ENCODE assay signal across 9 cellular contexts in genomic region chr5:144028644-144029043, GRCh38.
DNase-seq lines count a peak whose midpoint lies in the region; ATAC-seq and TF ChIP-seq lines count a peak whose summit lies in the region.
"Had no signal": no experiment of that assay in that cellular context is flagged by ENCODE, and none has a peak within 500 bp of the region (broad histone marks: within the 10 kb centered on the region; RNA-seq: fewer than 3 reads in every experiment).

No MANE protein-coding gene starts in this region.

- no peaks in the 10 kb centered on the region for H3K36me3 Mint-ChIP-seq in progenitor cell of endocrine pancreas (ENCODE audit: insufficient read depth)
- no peaks in the 10 kb centered on the region for H3K36me3 Mint-ChIP-seq in GM23338 (ENCODE audit: low read depth)
- H3K36me3 Mint-ChIP-seq in osteocyte (ENCODE audit: unreplicated experiment), result no peaks in the 10 kb centered on the region
- H3K36me3 Mint-ChIP-seq: activated naive CD8-positive, alpha-beta T cell treated with anti-CD3 and anti-CD28 coated beads, Interleukin-2, amount 10 ng/mL, durations not matched to agents 7 days and 5 days had no signal

- H3K27me3 ChIP-seq in GM23338 (ENCODE audit: insufficient read depth), result no peaks in the 10 kb centered on the region

- TF ChIP-seq CTCF in progenitor cell of endocrine pancreas (IDR thresholded peaks at IDR 0.05; ENCODE audit: unreplicated experiment), result no peak
- no peak for TF ChIP-seq CTCF in GM23338 (conservative IDR thresholded peaks at IDR 0.05; ENCODE audit: low read depth in 2 of 2)
- TF ChIP-seq CTCF in osteocyte (IDR thresholded peaks at IDR 0.05), result no peak

- no peaks in the 10 kb centered on the region for H3K36me3 ChIP-seq in GM23338 (ENCODE audit: insufficient read depth)

- H3K27me3 Mint-ChIP-seq in progenitor cell of endocrine pancreas (no peaks in the 10 kb centered on the region), GM23338 (ENCODE audit: insufficient read depth, low read depth, poor library complexity) (peaks cover 2% of the 10 kb centered on the region), osteocyte (ENCODE audit: unreplicated experiment) (peaks cover 5% of the 10 kb centered on the region)

- H3K4me1 ChIP-seq in GM23338 (ENCODE audit: insufficient read depth), result no peaks in the 10 kb centered on the region

- DNase-seq in GM03348 (ENCODE audit: low spot score) (peak; percentile 79), NCI-H446 treated with DMSO at 0.1 percent for 48 hours (lab: John Stamatoyannopoulos, UW) (peak; percentile 69), fibroblast of gingiva (ENCODE audit: low read depth) (peak; percentile 61), progenitor cell of endocrine pancreas (ENCODE audit: low spot score, unreplicated experiment) (no peak), Ammon's horn (ENCODE audit: low spot score) (no peak), GM23338 (ENCODE audit: low spot score) (no peak), osteocyte (ENCODE audit: extremely low spot score, unreplicated experiment) (no peak), SK-N-DZ (ENCODE audit: low spot score) (no peak)
- DNase-seq: activated naive CD8-positive, alpha-beta T cell treated with anti-CD3 and anti-CD28 coated beads, Interleukin-2, amount 10 ng/mL, durations not matched to agents 7 days and 5 days had no signal

- H3K9me3 Mint-ChIP-seq in progenitor cell of endocrine pancreas (ENCODE audit: low read depth) (no peaks in the 10 kb centered on the region), GM23338 (no peaks in the 10 kb centered on the region), osteocyte (ENCODE audit: unreplicated experiment) (no peaks in the 10 kb centered on the region)
- H3K9me3 Mint-ChIP-seq: activated naive CD8-positive, alpha-beta T cell treated with anti-CD3 and anti-CD28 coated beads, Interleukin-2, amount 10 ng/mL, durations not matched to agents 7 days and 5 days had no signal

- no peaks in the 10 kb centered on the region for H4K20me1 ChIP-seq in GM23338 (replicated peaks; ENCODE audit: insufficient read depth)

- no peaks in the 10 kb centered on the region for H3K79me2 ChIP-seq in GM23338 (replicated peaks; ENCODE audit: insufficient read depth)

- H2AFZ ChIP-seq in GM23338, result no peak overlapping the region; the same call in 1 of the 2 replicates

- H3K4me1 Mint-ChIP-seq in progenitor cell of endocrine pancreas (ENCODE audit: low read depth) (peaks cover 8% of the 10 kb centered on the region), GM23338 (no peaks in the 10 kb centered on the region), osteocyte (ENCODE audit: unreplicated experiment) (peaks cover 11% of the 10 kb centered on the region)
- H3K4me1 Mint-ChIP-seq: activated naive CD8-positive, alpha-beta T cell treated with anti-CD3 and anti-CD28 coated beads, Interleukin-2, amount 10 ng/mL, durations not matched to agents 7 days and 5 days had no signal

- no peak for ATAC-seq in GM23338

- peaks cover under 1% of the 10 kb centered on the region; the same call in 1 of the 2 replicates for H3K9me2 ChIP-seq in GM23338 (ENCODE audit: insufficient read depth)

- H3K27ac Mint-ChIP-seq in progenitor cell of endocrine pancreas (peak overlapping the region; percentile 88), GM23338 (no peak overlapping the region), osteocyte (ENCODE audit: unreplicated experiment) (no peak overlapping the region)
- H3K27ac Mint-ChIP-seq: activated naive CD8-positive, alpha-beta T cell treated with anti-CD3 and anti-CD28 coated beads, Interleukin-2, amount 10 ng/mL, durations not matched to agents 7 days and 5 days had no signal

- H3K4me3 ChIP-seq in GM23338, result no peak overlapping the region

- H3K4me2 ChIP-seq in GM23338, result no peak overlapping the region

- H3K4me3 Mint-ChIP-seq in progenitor cell of endocrine pancreas (ENCODE audit: low read depth) (no peak overlapping the region), GM23338 (no peak overlapping the region), osteocyte (ENCODE audit: unreplicated experiment) (no peak overlapping the region)
- H3K4me3 Mint-ChIP-seq: activated naive CD8-positive, alpha-beta T cell treated with anti-CD3 and anti-CD28 coated beads, Interleukin-2, amount 10 ng/mL, durations not matched to agents 7 days and 5 days had no signal

- H3F3A ChIP-seq in GM23338 (replicated peaks; ENCODE audit: low read depth), result no peaks in the 10 kb centered on the region

- H3K27ac ChIP-seq in GM23338 (ENCODE audit: low read depth), result no peak overlapping the region

TF ChIP-seq in GM23338, 12 proteins besides CTCF, POLR2A, EP300 and RAD21 (continues in another document):
- no peak for TF ChIP-seq JUNB (IDR thresholded peaks at IDR 0.05; ENCODE audit: unreplicated experiment)
- no peak for TF ChIP-seq ZNF114 (CRISPR knock-in tag; IDR thresholded peaks at IDR 0.05)
- TF ChIP-seq CREB1 (CRISPR knock-in tag; IDR thresholded peaks at IDR 0.05; ENCODE audit: low read depth), result no peak
- TF ChIP-seq STAT1 (IDR thresholded peaks at IDR 0.05; ENCODE audit: unreplicated experiment), result no peak
- no peak for TF ChIP-seq ZNF331 (CRISPR knock-in tag; IDR thresholded peaks at IDR 0.05; ENCODE audit: low read depth)
- TF ChIP-seq ZNF462 (CRISPR knock-in tag; IDR thresholded peaks at IDR 0.05), result no peak

Comparison
In these comparisons a context has a peak if more than half of its experiments do, and no peak if none do; other contexts are left out.
1. DNase-seq: peak in GM03348 (single experiment), NCI-H446 treated with DMSO at 0.1 percent for 48 hours (single experiment) and fibroblast of gingiva (single experiment); none in progenitor cell of endocrine pancreas (single experiment), Ammon's horn (single experiment), GM23338 (single experiment), osteocyte (single experiment) and SK-N-DZ (single experiment).